Comparison of ENCODE assay signal across 9 cellular contexts in the genomic region with DNA sequence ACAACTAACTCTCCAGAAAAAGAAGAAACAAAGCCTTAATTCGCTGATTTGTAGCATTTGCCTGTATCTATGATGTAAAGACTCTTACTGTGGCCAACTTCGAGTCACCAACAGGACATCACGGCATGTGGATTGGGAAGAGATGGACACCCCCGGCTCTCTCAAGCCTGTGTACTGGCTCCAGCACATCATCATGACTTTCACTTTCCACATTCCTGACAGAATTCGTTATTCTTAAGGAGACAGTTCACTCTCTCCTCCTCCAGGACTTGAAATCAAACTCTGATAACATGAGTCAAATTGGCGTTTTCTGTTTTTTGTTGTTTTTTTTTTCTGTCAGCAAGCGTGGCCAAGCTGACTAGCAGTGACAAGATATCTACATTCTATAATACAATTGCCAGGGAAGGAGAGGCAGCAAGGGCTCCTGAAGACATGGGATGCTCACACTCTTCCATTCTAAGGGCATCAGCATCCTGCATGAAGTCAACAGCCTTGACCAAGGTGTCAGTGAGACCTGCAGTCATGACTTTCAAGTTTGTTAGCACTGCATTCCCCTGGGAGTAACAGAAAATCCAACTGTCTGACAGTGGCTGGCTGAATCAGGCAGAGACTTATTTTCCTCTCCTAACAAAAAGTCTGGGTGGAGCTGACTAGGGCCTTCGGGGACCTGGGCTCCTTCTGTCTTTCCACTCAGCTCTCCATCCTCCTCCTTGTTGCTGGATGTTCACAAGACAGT. TPM values are rescaled to one million over a fixed set of nuclear protein-coding genes. Genes with fewer than 3 reads are reported as not detected.
DNase-seq lines count a peak whose midpoint lies in the region; ATAC-seq lines count a peak whose summit lies in the region.
"Had no signal": no experiment of that assay in that cellular context is flagged by ENCODE, and none has a peak within 500 bp of the region (broad histone marks: within the 10 kb centered on the region; RNA-seq: fewer than 3 reads in every experiment).

No MANE protein-coding gene starts in this region.

- H3K4me1 Mint-ChIP-seq in activated naive CD8-positive, alpha-beta T cell treated with anti-CD3 and anti-CD28 coated beads, Interleukin-2, amount 50 U/mL, for 24 hours, result peaks cover 40% of the 10 kb centered on the region
- peaks cover 22% of the 10 kb centered on the region for H3K4me1 Mint-ChIP-seq in stimulated activated effector memory CD8-positive, alpha-beta T cell treated with anti-CD3 and anti-CD28 coated beads, Interleukin-12 subunit alpha, Interleukin-12 subunit beta, amount 100 ng/mL, for 72 hours

- H3K27me3 Mint-ChIP-seq in activated naive CD8-positive, alpha-beta T cell treated with anti-CD3 and anti-CD28 coated beads, Interleukin-2, amount 50 U/mL, for 24 hours, result no peaks in the 10 kb centered on the region

- intact Hi-C loops in left ventricle myocardium superior (cut with micrococcal nuclease), result loop anchor here (10.0 kb wide), 1 partner anchor 48 kb away; no protein-coding TSS in a partner anchor

- peak overlapping the region; percentile 68 for H3K27ac Mint-ChIP-seq in activated naive CD8-positive, alpha-beta T cell treated with anti-CD3 and anti-CD28 coated beads, Interleukin-2, amount 50 U/mL, for 24 hours
- H3K27ac Mint-ChIP-seq in stimulated activated effector memory CD8-positive, alpha-beta T cell treated with anti-CD3 and anti-CD28 coated beads, Interleukin-12 subunit alpha, Interleukin-12 subunit beta, amount 100 ng/mL, for 72 hours, result peak overlapping the region; percentile 23

- H3K36me3 Mint-ChIP-seq in activated naive CD8-positive, alpha-beta T cell treated with anti-CD3 and anti-CD28 coated beads, Interleukin-2, amount 50 U/mL, for 24 hours (ENCODE audit: low read depth), result no peaks in the 10 kb centered on the region
- no peaks in the 10 kb centered on the region for H3K36me3 Mint-ChIP-seq in stimulated activated effector memory CD8-positive, alpha-beta T cell treated with anti-CD3 and anti-CD28 coated beads, Interleukin-12 subunit alpha, Interleukin-12 subunit beta, amount 100 ng/mL, for 72 hours

- H3K9me3 Mint-ChIP-seq in activated naive CD8-positive, alpha-beta T cell treated with anti-CD3 and anti-CD28 coated beads, Interleukin-2, amount 50 U/mL, for 24 hours, result no peaks in the 10 kb centered on the region
- no peaks in the 10 kb centered on the region for H3K9me3 Mint-ChIP-seq in stimulated activated effector memory CD8-positive, alpha-beta T cell treated with anti-CD3 and anti-CD28 coated beads, Interleukin-12 subunit alpha, Interleukin-12 subunit beta, amount 100 ng/mL, for 72 hours

- no peak overlapping the region for H3K4me3 Mint-ChIP-seq in activated naive CD8-positive, alpha-beta T cell treated with anti-CD3 and anti-CD28 coated beads, Interleukin-2, amount 50 U/mL, for 24 hours
- no peak overlapping the region for H3K4me3 Mint-ChIP-seq in stimulated activated effector memory CD8-positive, alpha-beta T cell treated with anti-CD3 and anti-CD28 coated beads, Interleukin-12 subunit alpha, Interleukin-12 subunit beta, amount 100 ng/mL, for 72 hours

- peak; percentile 55 for DNase-seq in HCEC 1CT
- DNase-seq in activated naive CD8-positive, alpha-beta T cell treated with anti-CD3 and anti-CD28 coated beads, Interleukin-2, amount 50 U/mL, for 24 hours, result no peak
- no peak for DNase-seq in left ventricle myocardium superior
- no peak for DNase-seq in stimulated activated effector memory CD8-positive, alpha-beta T cell treated with anti-CD3 and anti-CD28 coated beads, Interleukin-12 subunit alpha, Interleukin-12 subunit beta, amount 100 ng/mL, for 72 hours (ENCODE audit: low spot score in 2 of 2)
- no peak for DNase-seq in DMS53 treated with DMSO at 0.1 percent for 48 hours (lab: John Stamatoyannopoulos, UW; ENCODE audit: unreplicated experiment)
- DNase-seq in OCI-M2 (lab: John Stamatoyannopoulos, UW; ENCODE audit: unreplicated experiment), result no peak
- DNase-seq in NCI-H1417 treated with DMSO at 0.1 percent for 48 hours (lab: John Stamatoyannopoulos, UW), result no peak
- DNase-seq: NCI-H1105 had no signal

- no peak for ATAC-seq in activated naive CD8-positive, alpha-beta T cell treated with anti-CD3 and anti-CD28 coated beads, Interleukin-2, amount 50 U/mL, for 24 hours
- ATAC-seq in left ventricle myocardium superior, result peak; percentile 63
- no peak for ATAC-seq in stimulated activated effector memory CD8-positive, alpha-beta T cell treated with anti-CD3 and anti-CD28 coated beads, Interleukin-12 subunit alpha, Interleukin-12 subunit beta, amount 100 ng/mL, for 72 hours
- no peak for ATAC-seq in HG02798 (IDR thresholded peaks at IDR 0.05; ENCODE audit: poor library complexity, unreplicated experiment)

RNA-seq across cellular contexts. Expression of a gene that starts 13.3 kb away (rescaled TPM):
- total RNA-seq in left ventricle myocardium superior, result 1.9 TPM

RNA-seq across cellular contexts. Expression of a gene that starts 37.9 kb away (rescaled TPM):
- 2.8 TPM for total RNA-seq in left ventricle myocardium superior

RNA-seq across cellular contexts. Expression of a gene that starts 41.8 kb away (rescaled TPM):
- 2.0 TPM for total RNA-seq in left ventricle myocardium superior
